Comparison of ENCODE assay signal across 2 cellular contexts in the genomic region with DNA sequence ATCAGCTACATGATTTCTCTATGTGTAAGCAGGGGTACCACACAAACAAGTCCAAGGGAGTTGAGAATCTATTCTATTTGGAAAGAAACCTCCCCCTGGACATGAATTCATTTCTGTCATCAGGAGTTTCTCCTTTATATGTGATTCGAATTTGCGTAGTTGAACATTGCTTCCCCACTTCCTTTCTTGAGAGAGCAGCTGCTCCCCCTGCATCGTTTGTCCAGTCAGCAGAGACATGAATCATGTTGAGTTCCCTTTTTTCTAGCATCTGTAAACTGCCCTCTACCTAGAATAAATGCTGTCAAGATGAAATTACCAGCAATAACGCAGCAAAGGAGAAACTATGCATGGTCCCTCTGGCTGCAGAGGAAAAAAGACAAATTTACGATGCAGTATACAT.
TF ChIP-seq lines count a peak whose summit lies in the region.

No MANE protein-coding gene starts in this region.

TF ChIP-seq in GM12891, 5 proteins besides CTCF, POLR2A, EP300 and RAD21:
- TF ChIP-seq POLR2AphosphoS5 (IDR thresholded peaks at IDR 0.05; ENCODE audit: low read depth, low read length) = no peak
- peak; percentile 54; the same call in 1 of the 2 replicates for TF ChIP-seq SPI1 (IDR thresholded peaks at IDR 0.05; ENCODE audit: low read depth, low read length)
- no peak for TF ChIP-seq POU2F2 (IDR thresholded peaks at IDR 0.05; ENCODE audit: low read depth, low read length)
TF ChIP-seq in GM12891: peak in this region for 1.

TF ChIP-seq in GM12878, 131 proteins besides CTCF, POLR2A, EP300 and RAD21:
- TF ChIP-seq FOXK2 (IDR thresholded peaks at IDR 0.05) = no peak
- TF ChIP-seq NFXL1 (IDR thresholded peaks at IDR 0.05; ENCODE audit: borderline replicate concordance) = no peak
- peak; percentile 56; the same call in 1 of the 2 replicates for TF ChIP-seq SPI1 (IDR thresholded peaks at IDR 0.05; ENCODE audit: borderline replicate concordance, insufficient read depth, low read depth, low read length)
- no peak for TF ChIP-seq FOXM1 (IDR thresholded peaks at IDR 0.05; ENCODE audit: low read depth, low read length)
- TF ChIP-seq, protein P1, sequence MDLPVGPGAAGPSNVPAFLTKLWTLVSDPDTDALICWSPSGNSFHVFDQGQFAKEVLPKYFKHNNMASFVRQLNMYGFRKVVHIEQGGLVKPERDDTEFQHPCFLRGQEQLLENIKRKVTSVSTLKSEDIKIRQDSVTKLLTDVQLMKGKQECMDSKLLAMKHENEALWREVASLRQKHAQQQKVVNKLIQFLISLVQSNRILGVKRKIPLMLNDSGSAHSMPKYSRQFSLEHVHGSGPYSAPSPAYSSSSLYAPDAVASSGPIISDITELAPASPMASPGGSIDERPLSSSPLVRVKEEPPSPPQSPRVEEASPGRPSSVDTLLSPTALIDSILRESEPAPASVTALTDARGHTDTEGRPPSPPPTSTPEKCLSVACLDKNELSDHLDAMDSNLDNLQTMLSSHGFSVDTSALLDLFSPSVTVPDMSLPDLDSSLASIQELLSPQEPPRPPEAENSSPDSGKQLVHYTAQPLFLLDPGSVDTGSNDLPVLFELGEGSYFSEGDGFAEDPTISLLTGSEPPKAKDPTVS (IDR thresholded peaks at IDR 0.05; ENCODE audit: low read depth, low read length) = no peak
- no peak for TF ChIP-seq EZH2 (IDR thresholded peaks at IDR 0.05; ENCODE audit: borderline replicate concordance, control insufficient read depth, low read depth, low read length)
- no peak for TF ChIP-seq HDAC6 (IDR thresholded peaks at IDR 0.05; ENCODE audit: unreplicated experiment)
- no peak for TF ChIP-seq SREBF2 (IDR thresholded peaks at IDR 0.05; ENCODE audit: low read length)
- no peak for TF ChIP-seq MEF2B (IDR thresholded peaks at IDR 0.05; ENCODE audit: partially characterized antibody, poor library complexity, severe bottlenecking)
